In the genomic region with DNA sequence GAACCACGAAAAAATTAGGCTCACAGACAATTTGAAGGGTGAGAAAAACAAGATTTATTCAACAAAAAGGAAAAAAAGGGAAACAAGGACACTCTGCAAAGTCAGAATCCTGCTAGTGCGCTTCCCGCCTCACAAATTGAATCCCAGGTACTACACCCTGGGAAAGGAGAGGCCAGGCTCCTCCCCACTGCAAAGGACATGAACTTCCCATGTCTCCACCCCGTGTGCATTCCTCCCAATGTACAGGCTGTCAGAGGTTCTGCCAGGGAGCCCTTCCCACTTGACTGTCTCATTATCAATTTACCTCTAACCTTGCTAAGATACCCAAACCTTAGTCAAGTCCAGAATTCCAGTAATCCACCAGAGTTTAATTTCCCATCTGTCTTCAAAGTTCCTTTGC, we compare ENCODE assay signal across 1 cellular context.
TF ChIP-seq lines count a peak whose summit lies in the region.

No MANE protein-coding gene starts in this region.

TF ChIP-seq in WTC11, 78 proteins besides CTCF, POLR2A, EP300 and RAD21 (continued from another document):
- TF ChIP-seq, protein P1, sequence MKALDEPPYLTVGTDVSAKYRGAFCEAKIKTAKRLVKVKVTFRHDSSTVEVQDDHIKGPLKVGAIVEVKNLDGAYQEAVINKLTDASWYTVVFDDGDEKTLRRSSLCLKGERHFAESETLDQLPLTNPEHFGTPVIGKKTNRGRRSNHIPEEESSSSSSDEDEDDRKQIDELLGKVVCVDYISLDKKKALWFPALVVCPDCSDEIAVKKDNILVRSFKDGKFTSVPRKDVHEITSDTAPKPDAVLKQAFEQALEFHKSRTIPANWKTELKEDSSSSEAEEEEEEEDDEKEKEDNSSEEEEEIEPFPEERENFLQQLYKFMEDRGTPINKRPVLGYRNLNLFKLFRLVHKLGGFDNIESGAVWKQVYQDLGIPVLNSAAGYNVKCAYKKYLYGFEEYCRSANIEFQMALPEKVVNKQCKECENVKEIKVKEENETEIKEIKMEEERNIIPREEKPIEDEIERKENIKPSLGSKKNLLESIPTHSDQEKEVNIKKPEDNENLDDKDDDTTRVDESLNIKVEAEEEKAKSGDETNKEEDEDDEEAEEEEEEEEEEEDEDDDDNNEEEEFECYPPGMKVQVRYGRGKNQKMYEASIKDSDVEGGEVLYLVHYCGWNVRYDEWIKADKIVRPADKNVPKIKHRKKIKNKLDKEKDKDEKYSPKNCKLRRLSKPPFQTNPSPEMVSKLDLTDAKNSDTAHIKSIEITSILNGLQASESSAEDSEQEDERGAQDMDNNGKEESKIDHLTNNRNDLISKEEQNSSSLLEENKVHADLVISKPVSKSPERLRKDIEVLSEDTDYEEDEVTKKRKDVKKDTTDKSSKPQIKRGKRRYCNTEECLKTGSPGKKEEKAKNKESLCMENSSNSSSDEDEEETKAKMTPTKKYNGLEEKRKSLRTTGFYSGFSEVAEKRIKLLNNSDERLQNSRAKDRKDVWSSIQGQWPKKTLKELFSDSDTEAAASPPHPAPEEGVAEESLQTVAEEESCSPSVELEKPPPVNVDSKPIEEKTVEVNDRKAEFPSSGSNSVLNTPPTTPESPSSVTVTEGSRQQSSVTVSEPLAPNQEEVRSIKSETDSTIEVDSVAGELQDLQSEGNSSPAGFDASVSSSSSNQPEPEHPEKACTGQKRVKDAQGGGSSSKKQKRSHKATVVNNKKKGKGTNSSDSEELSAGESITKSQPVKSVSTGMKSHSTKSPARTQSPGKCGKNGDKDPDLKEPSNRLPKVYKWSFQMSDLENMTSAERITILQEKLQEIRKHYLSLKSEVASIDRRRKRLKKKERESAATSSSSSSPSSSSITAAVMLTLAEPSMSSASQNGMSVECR (CRISPR knock-in tag; IDR thresholded peaks at IDR 0.05; ENCODE audit: borderline replicate concordance): no peak
- TF ChIP-seq PRDM15 (CRISPR knock-in tag; IDR thresholded peaks at IDR 0.05) (no peak), GTF2I (CRISPR knock-in tag; conservative IDR thresholded peaks at IDR 0.05) (no peak), ETV6 (CRISPR knock-in tag; IDR thresholded peaks at IDR 0.05) (no peak), TEAD4 (CRISPR knock-in tag; IDR thresholded peaks at IDR 0.05) (no peak), ZNF263 (CRISPR knock-in tag; IDR thresholded peaks at IDR 0.05; ENCODE audit: low read depth) (no peak), ZNF317 (CRISPR knock-in tag; IDR thresholded peaks at IDR 0.05; ENCODE audit: borderline replicate concordance, low read depth) (no peak), ZBTB21 (CRISPR knock-in tag; IDR thresholded peaks at IDR 0.05; ENCODE audit: borderline replicate concordance) (no peak), NR3C1 (CRISPR knock-in tag; conservative IDR thresholded peaks at IDR 0.05; ENCODE audit: low read depth) (no peak), ZNF416 (CRISPR knock-in tag; IDR thresholded peaks at IDR 0.05) (no peak), IRF1 (CRISPR knock-in tag; IDR thresholded peaks at IDR 0.05) (no peak)
- TF ChIP-seq, protein P2, sequence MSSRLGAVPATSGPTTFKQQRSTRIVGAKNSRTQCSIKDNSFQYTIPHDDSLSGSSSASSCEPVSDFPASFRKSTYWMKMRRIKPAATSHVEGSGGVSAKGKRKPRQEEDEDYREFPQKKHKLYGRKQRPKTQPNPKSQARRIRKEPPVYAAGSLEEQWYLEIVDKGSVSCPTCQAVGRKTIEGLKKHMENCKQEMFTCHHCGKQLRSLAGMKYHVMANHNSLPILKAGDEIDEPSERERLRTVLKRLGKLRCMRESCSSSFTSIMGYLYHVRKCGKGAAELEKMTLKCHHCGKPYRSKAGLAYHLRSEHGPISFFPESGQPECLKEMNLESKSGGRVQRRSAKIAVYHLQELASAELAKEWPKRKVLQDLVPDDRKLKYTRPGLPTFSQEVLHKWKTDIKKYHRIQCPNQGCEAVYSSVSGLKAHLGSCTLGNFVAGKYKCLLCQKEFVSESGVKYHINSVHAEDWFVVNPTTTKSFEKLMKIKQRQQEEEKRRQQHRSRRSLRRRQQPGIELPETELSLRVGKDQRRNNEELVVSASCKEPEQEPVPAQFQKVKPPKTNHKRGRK (CRISPR knock-in tag; IDR thresholded peaks at IDR 0.05; ENCODE audit: borderline replicate concordance): no peak
